8 cellular contexts compared by ENCODE assay signal in the genomic region with DNA sequence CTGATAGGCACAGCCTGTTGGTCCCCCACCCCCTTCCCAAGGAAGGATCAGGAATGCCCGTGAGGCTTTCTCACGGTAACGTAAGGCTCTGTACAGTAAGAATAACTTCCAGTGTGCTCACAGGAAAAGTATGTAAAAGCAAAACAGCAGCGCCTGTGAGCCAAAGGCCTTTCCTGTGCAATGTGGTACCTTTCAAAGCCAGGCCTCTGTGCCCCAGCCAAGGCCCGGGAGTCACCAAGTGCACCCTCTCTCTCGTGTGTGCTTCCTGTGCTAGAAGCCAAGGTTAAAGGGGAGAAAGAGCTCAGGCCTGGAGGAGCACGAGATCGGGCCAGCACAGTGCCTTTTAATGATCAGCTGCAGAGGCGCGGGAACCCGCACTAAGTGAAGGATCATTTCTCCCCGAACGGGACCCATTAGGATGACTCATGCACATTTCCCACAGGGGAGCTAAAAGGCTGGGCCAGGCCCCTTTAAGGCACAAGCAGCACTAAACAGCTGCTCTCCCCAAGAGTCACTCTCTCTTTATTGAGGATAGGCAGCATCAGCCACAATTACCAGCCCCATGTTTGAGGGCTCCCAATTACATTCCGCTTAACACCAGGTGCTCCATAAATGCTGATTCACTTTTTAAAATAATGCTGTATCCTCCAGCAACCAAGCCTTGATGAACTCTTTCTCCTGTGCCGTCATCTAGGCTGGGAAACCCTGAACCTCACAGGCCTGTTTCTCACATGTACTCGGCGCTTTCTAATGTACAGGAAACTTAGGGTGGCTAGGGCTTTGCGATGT. TPM values are rescaled to one million over a fixed set of nuclear protein-coding genes. Genes with fewer than 3 reads are reported as not detected.
A peak's percentile ranks its signal among the peaks of the same experiment; 100 is the strongest.
DNase-seq lines count a peak whose midpoint lies in the region; ATAC-seq, FAIRE-seq and TF ChIP-seq lines count a peak whose summit lies in the region.

No MANE protein-coding gene starts in this region.

- CTCF ChIA-PET in AG04449 (lab: Yijun Ruan, JAX), result interaction anchor here (0.7 to 2.6 kb wide), 10 partner anchors 9 to 122 kb away, joined by 3 to 7 read pairs (median 4); no protein-coding TSS in a partner anchor

- peaks cover 79% of the 10 kb centered on the region for H3K79me2 ChIP-seq in keratinocyte (ENCODE audit: control insufficient read depth, insufficient read depth, low read length)

- no peak for FAIRE-seq in HTR-8/SVneo (lab: Jason Lieb, UNC)
- peak; percentile 94 for FAIRE-seq in keratinocyte (lab: Jason Lieb, UNC)

- no peaks in the 10 kb centered on the region for H3K9me3 ChIP-seq in keratinocyte (ENCODE audit: control insufficient read depth, low read depth, low read length)
- H3K9me3 ChIP-seq in thoracic aorta, result no peaks in the 10 kb centered on the region

- dilution Hi-C loops in keratinocyte (cut with MboI; ENCODE audit: extremely low pct_ligation_motif_present, low sequenced_read_pairs), result no loop called here

- DNase-seq in AG04449 (ENCODE audit: low read depth, low spot score) (peak; percentile 93), HTR-8/SVneo (ENCODE audit: insufficient read length, low spot score) (peak; percentile 56), amniotic epithelial cell (ENCODE audit: low read depth) (peak; percentile 94), keratinocyte (ENCODE audit: low read depth, low spot score) (no peak), thoracic aorta (ENCODE audit: low spot score) (no peak), hippocampal formation (lab: John Stamatoyannopoulos, UW) (no peak), germinal center (ENCODE audit: low spot score) (no peak), cortex of kidney (lab: John Stamatoyannopoulos, UW) (no peak)

- peak overlapping the region; percentile 94 for H3K4me2 ChIP-seq in keratinocyte (ENCODE audit: control insufficient read depth, extremely low read depth, insufficient read depth, low read depth, low read length)

- H2AFZ ChIP-seq in keratinocyte (ENCODE audit: control insufficient read depth, low read length), result peak overlapping the region; percentile 17

- TF ChIP-seq CTCF in AG04449 (IDR thresholded peaks at IDR 0.05; ENCODE audit: insufficient read depth, low read length, missing control alignments), result no peak
- no peak for TF ChIP-seq CTCF in keratinocyte (optimal IDR thresholded peaks at IDR 0.05 in 1 of 3, IDR thresholded peaks at IDR 0.05 in 1 of 3, conservative IDR thresholded peaks at IDR 0.05 in 1 of 3; ENCODE audit: extremely low read depth in 1 of 3, insufficient read depth in 2 of 3, low read length in 3 of 3)
- TF ChIP-seq CTCF in thoracic aorta (IDR thresholded peaks at IDR 0.05), result no peak

- peaks cover 2 to 7% of the 10 kb centered on the region in 2 experiments for H3K36me3 ChIP-seq in keratinocyte (ENCODE audit: control insufficient read depth in 2 of 2, extremely low read depth in 1 of 2, insufficient read depth in 2 of 2, low read length in 2 of 2)
- H3K36me3 ChIP-seq in thoracic aorta, result no peaks in the 10 kb centered on the region

- H3K9ac ChIP-seq in keratinocyte (ENCODE audit: control insufficient read depth, extremely low read depth, insufficient read depth, low read length), result peak overlapping the region; percentile 81

- H3K9me1 ChIP-seq in keratinocyte (ENCODE audit: control insufficient read depth, extremely low read depth, insufficient read depth, low read length), result peaks cover 6% of the 10 kb centered on the region

- H3K4me1 ChIP-seq in keratinocyte (ENCODE audit: control insufficient read depth, extremely low read depth, insufficient read depth, low read length), result peaks cover 64% of the 10 kb centered on the region
- peaks cover 29 to 57% of the 10 kb centered on the region in 2 donors for H3K4me1 ChIP-seq in thoracic aorta (ENCODE audit: control insufficient read depth in 1 of 2, low read depth in 2 of 2)

- H4K20me1 ChIP-seq in keratinocyte (ENCODE audit: control insufficient read depth, extremely low read depth, insufficient read depth, low read length), result no peaks in the 10 kb centered on the region

- H3K4me3 ChIP-seq in AG04449 (ENCODE audit: low read depth, low read length) (peak overlapping the region; percentile 44), keratinocyte (ENCODE audit: control insufficient read depth in 2 of 3, extremely low read depth in 1 of 3, insufficient read depth in 2 of 3, low read depth in 1 of 3, low read length in 3 of 3) (peak overlapping the region in 2 of 3 experiments; percentile 1 to 39), thoracic aorta (peak overlapping the region; percentile 36)

- H3K27me3 ChIP-seq in keratinocyte (ENCODE audit: control insufficient read depth, extremely low read depth, insufficient read depth, low read length) (no peaks in the 10 kb centered on the region), thoracic aorta (replicated peaks; ENCODE audit: insufficient read depth) (no peaks in the 10 kb centered on the region)

- POLR2A ChIA-PET in AG04449 (lab: Yijun Ruan, JAX), result interaction anchor here (0.5 to 2.2 kb wide), 8 partner anchors 9 to 118 kb away, joined by 3 to 14 read pairs (median 4); partner anchors contain the start of gene SHB

- ATAC-seq in thoracic aorta (ENCODE audit: insufficient number of reproducible peaks, low FRiP score, low read depth), result peak; percentile 45

- H3K27ac ChIP-seq in keratinocyte (ENCODE audit: control insufficient read depth, insufficient read depth, low read length), result peak overlapping the region; percentile 99
- peak overlapping the region; percentile 70 to 75 for H3K27ac ChIP-seq in thoracic aorta

RNA-seq across cellular contexts. Expression of gene SHB, which starts 42.8 kb away (rescaled TPM):
- 9.4 to 18.0 TPM (median 10.9 TPM) in 3 replicates for polyA plus RNA-seq in keratinocyte
- polyA plus RNA-seq in keratinocyte (2011; ENCODE audit: low read depth), result 10.8 TPM
- polyA plus RNA-seq in keratinocyte (2011; cell fraction: cytosol; rRNA removed), result 9.2 and 13.0 TPM in 2 replicates
- 12.5 and 15.5 TPM in 2 replicates for polyA plus RNA-seq in keratinocyte (2011; cell fraction: nucleus; rRNA removed)
- polyA plus RNA-seq in keratinocyte (2012; ENCODE audit: low replicate concordance), result 19.8 and 20.4 TPM in 2 replicates
- 11.6 to 24.3 TPM (median 12.2 TPM) in 3 replicates for polyA minus RNA-seq in keratinocyte
- 17.5 TPM for polyA minus RNA-seq in keratinocyte (2011; cell fraction: cytosol; rRNA and poly(A)+ RNA removed)
- 17.8 and 18.4 TPM in 2 replicates for polyA minus RNA-seq in keratinocyte (2011; cell fraction: nucleus; rRNA and poly(A)+ RNA removed)
- 10 to 100 TPM; 41.7 to 57.9 TPM for total RNA-seq in thoracic aorta

Comparison
In these comparisons a context has a peak if more than half of its experiments do, and no peak if none do; other contexts are left out.
1. DNase-seq: peak in AG04449 (single experiment), HTR-8/SVneo (single experiment) and amniotic epithelial cell (single experiment); none in keratinocyte (single experiment), thoracic aorta (single experiment), hippocampal formation (0 of 2), germinal center (single experiment) and cortex of kidney (single experiment).
2. Peak in every context shown above with its lines, with median percentiles within 50 percentile points of each other: H3K4me3 ChIP-seq.